In the genomic region with DNA sequence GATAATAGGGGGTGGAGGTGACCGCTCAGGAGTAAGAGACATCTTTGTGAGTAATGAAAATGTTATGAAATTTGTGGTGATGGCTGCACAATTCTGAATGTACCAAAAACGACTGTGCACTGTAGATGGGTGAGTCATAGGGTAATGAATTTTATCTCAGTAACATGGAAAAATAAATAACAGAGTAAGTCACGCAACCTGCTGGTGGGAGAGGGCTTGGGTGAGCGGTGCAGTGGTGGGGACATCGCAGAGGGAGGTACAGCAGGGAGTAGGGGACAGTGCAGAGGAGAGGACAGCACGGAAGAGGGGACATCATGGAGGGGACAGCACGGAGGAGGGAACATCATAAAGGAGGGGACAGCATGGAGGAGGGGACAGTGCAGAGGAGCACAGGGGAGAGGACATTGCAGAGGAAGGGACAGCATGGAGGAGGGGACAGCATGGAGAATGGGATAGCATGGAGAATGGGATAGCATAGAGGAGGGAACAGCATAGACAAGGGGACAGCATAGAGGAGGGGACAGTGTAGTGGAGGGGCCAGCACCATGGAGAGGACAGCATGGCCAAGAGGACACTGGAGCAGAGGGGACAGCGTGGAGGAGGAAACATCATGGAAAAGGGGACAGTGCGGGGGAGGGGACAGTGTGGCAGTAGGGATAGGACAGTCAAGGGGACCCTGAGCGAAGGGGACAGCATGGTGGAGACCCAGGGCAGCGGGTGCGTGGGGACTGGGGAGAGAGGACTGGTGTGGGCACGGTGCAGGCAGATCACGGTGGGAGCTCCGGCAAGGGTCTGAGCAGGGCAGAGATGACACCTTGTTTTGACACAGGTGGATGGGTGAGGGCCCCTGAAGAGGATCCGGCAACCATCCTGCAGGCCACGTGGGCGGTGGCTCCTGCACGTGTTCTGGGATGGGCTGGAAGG, we compare ENCODE assay signal across 1 cellular context.
TF ChIP-seq lines count a peak whose summit lies in the region.

No MANE protein-coding gene starts in this region.

TF ChIP-seq in GM23338, 12 proteins besides CTCF, POLR2A, EP300 and RAD21 (continued from another document):
- no peak for TF ChIP-seq ZNF462 (CRISPR knock-in tag; IDR thresholded peaks at IDR 0.05)
TF ChIP-seq in GM23338: peak in this region for 0.
